In genomic region chr14:105487449-105487985, GRCh38 we compare ENCODE assay signal across 8 cellular contexts.
A peak's percentile ranks its signal among the peaks of the same experiment; 100 is the strongest.
DNase-seq lines count a peak whose midpoint lies in the region; TF ChIP-seq lines count a peak whose summit lies in the region.

No MANE protein-coding gene starts in this region.

- peaks cover 5% of the 10 kb centered on the region; the same call in 1 of the 2 replicates for H3F3A ChIP-seq in SU-DHL-6 (ENCODE audit: insufficient read depth)

- H3K4me1 Mint-ChIP-seq in nephron: peaks cover 13% of the 10 kb centered on the region

- peak; percentile 7 for TF ChIP-seq POLR2A in GM15510 (IDR thresholded peaks at IDR 0.05; ENCODE audit: borderline replicate concordance, extremely low read depth, insufficient read length)

- peak overlapping the region; percentile 9 for H2AFZ ChIP-seq in SU-DHL-6 (ENCODE audit: low read depth, low read length, severe bottlenecking)

- no peak overlapping the region for H3K27ac ChIP-seq in SU-DHL-6 (ENCODE audit: low read depth, low read length)
- peak overlapping the region; percentile 96 to 100 for H3K27ac ChIP-seq in coronary artery

- H3K9me3 ChIP-seq in SU-DHL-6 (ENCODE audit: insufficient read depth, low read length): no peaks in the 10 kb centered on the region

- H4K20me1 ChIP-seq in SU-DHL-6 (ENCODE audit: low read depth, low read length): no peaks in the 10 kb centered on the region

- DNase-seq in coronary artery (ENCODE audit: low spot score) (no peak), superior temporal gyrus (ENCODE audit: extremely low spot score) (no peak), NCI-H526 treated with DMSO at 0.1 percent for 48 hours (lab: John Stamatoyannopoulos, UW) (no peak), GM20000 (ENCODE audit: low spot score) (no peak), DMS 273 (lab: John Stamatoyannopoulos, UW; ENCODE audit: unreplicated experiment) (no peak)

- peaks cover 46% of the 10 kb centered on the region for H3K27me3 Mint-ChIP-seq in nephron (ENCODE audit: low read depth)

- H3K79me2 ChIP-seq in SU-DHL-6 (ENCODE audit: insufficient read depth, low read length): no peaks in the 10 kb centered on the region

- H3K9ac ChIP-seq in SU-DHL-6 (ENCODE audit: low read length): peak overlapping the region; percentile 53

- no peaks in the 10 kb centered on the region for H3K36me3 ChIP-seq in SU-DHL-6 (ENCODE audit: low read length)

- peak overlapping the region; percentile 54 for H3K4me2 ChIP-seq in SU-DHL-6 (ENCODE audit: low read depth, low read length, poor library complexity, severe bottlenecking)

- TF ChIP-seq CTCF in SU-DHL-6 (IDR thresholded peaks at IDR 0.05; ENCODE audit: insufficient read depth, low read length, poor library complexity, severe bottlenecking) (no peak), coronary artery (IDR thresholded peaks at IDR 0.05) (no peak), nephron (IDR thresholded peaks at IDR 0.05; ENCODE audit: unreplicated experiment in 3 of 3) (no peak), GM20000 (IDR thresholded peaks at IDR 0.05; ENCODE audit: extremely low read depth, missing control alignments) (no peak)

- no peaks in the 10 kb centered on the region for H3K27me3 ChIP-seq in SU-DHL-6 (ENCODE audit: low read length)

- no peaks in the 10 kb centered on the region for H3K9me3 Mint-ChIP-seq in nephron

- no peaks in the 10 kb centered on the region for H3K9me2 ChIP-seq in SU-DHL-6 (replicated peaks; ENCODE audit: insufficient read depth, low read length)

- H3K4me3 ChIP-seq in SU-DHL-6 (ENCODE audit: insufficient read depth, low read length, poor library complexity, severe bottlenecking) (peak overlapping the region; percentile 50), coronary artery (peak overlapping the region; percentile 85)

- peak overlapping the region; percentile 31 to 69 (median 65) for H3K4me3 Mint-ChIP-seq in nephron

- H3K36me3 Mint-ChIP-seq in nephron (ENCODE audit: low read depth): no peaks in the 10 kb centered on the region

- H3K27ac Mint-ChIP-seq in nephron: no peak overlapping the region
